ENCODE assay signal across 26 cellular contexts in genomic region chr20:53561505-53561904, GRCh38.
"Had no signal": no experiment of that assay in that cellular context is flagged by ENCODE, and none has a peak within 500 bp of the region (broad histone marks: within the 10 kb centered on the region; RNA-seq: fewer than 3 reads in every experiment).

No MANE protein-coding gene starts in this region.

- H3K9me3 Mint-ChIP-seq: memory B cell; naive thymus-derived CD4-positive, alpha-beta T cell; natural killer cell treated with Interleukin-12 subunit alpha and Interleukin-12 subunit beta and Interleukin-15 and Interleukin-18, amount 100 ng/mL, for 72 hours; stimulated activated memory B cell treated with anti-CD40 and anti-IgM and Interleukin-4, amounts not matched to agents 10 μg/mL and 1 μg/mL and 100 μg/mL, for 72 hours; stimulated activated naive CD8-positive, alpha-beta T cell treated with anti-CD3 and anti-CD28 coated beads, Interleukin-15, amount 100 ng/mL, for 72 hours; type B pancreatic cell had no signal

- H3K27me3 ChIP-seq: pancreas, sigmoid colon, tibial nerve, uterus had no signal

- H3K4me3 ChIP-seq: left ventricle myocardium inferior, lung, mucosa of descending colon, pancreas, prostate gland, sigmoid colon, tibial nerve, uterus had no signal

- H3K4me3 Mint-ChIP-seq: memory B cell; naive thymus-derived CD4-positive, alpha-beta T cell; natural killer cell treated with Interleukin-12 subunit alpha and Interleukin-12 subunit beta and Interleukin-15 and Interleukin-18, amount 100 ng/mL, for 72 hours; stimulated activated memory B cell treated with anti-CD40 and anti-IgM and Interleukin-4, amounts not matched to agents 10 μg/mL and 1 μg/mL and 100 μg/mL, for 72 hours; stimulated activated naive CD8-positive, alpha-beta T cell treated with anti-CD3 and anti-CD28 coated beads, Interleukin-15, amount 100 ng/mL, for 72 hours; type B pancreatic cell had no signal

- ATAC-seq: mucosa of descending colon; naive thymus-derived CD4-positive, alpha-beta T cell; natural killer cell treated with Interleukin-12 subunit alpha and Interleukin-12 subunit beta and Interleukin-15 and Interleukin-18, amount 100 ng/mL, for 72 hours; pancreas; right cardiac atrium; stimulated activated memory B cell treated with anti-CD40 and anti-IgM and Interleukin-4, amounts not matched to agents 10 μg/mL and 1 μg/mL and 100 μg/mL, for 72 hours; stimulated activated naive CD8-positive, alpha-beta T cell treated with anti-CD3 and anti-CD28 coated beads, Interleukin-15, amount 100 ng/mL, for 72 hours had no signal

- H3K27ac ChIP-seq: left ventricle myocardium inferior, pancreas, prostate gland, sigmoid colon, tibial nerve, uterus had no signal

- H3K27me3 Mint-ChIP-seq: memory B cell; naive thymus-derived CD4-positive, alpha-beta T cell; natural killer cell treated with Interleukin-12 subunit alpha and Interleukin-12 subunit beta and Interleukin-15 and Interleukin-18, amount 100 ng/mL, for 72 hours; stimulated activated memory B cell treated with anti-CD40 and anti-IgM and Interleukin-4, amounts not matched to agents 10 μg/mL and 1 μg/mL and 100 μg/mL, for 72 hours; stimulated activated naive CD8-positive, alpha-beta T cell treated with anti-CD3 and anti-CD28 coated beads, Interleukin-15, amount 100 ng/mL, for 72 hours; type B pancreatic cell had no signal

- H3K36me3 Mint-ChIP-seq: natural killer cell treated with Interleukin-12 subunit alpha and Interleukin-12 subunit beta and Interleukin-15 and Interleukin-18, amount 100 ng/mL, for 72 hours; type B pancreatic cell had no signal

- H3K36me3 ChIP-seq: pancreas, prostate gland, uterus had no signal

- FAIRE-seq: pancreas, small intestine had no signal

- H3K4me1 Mint-ChIP-seq: memory B cell; stimulated activated memory B cell treated with anti-CD40 and anti-IgM and Interleukin-4, amounts not matched to agents 10 μg/mL and 1 μg/mL and 100 μg/mL, for 72 hours had no signal

- DNase-seq: islet precursor cell; left ventricle myocardium inferior; midbrain; mucosa of descending colon; naive thymus-derived CD4-positive, alpha-beta T cell; pancreas; posterior cingulate gyrus; retina; right cardiac atrium; small intestine; stimulated activated CD4-positive, alpha-beta T cell treated with anti-CD3 and anti-CD28 coated beads, Interleukin-1b, Interleukin-23, amount 100 ng/mL, for 48 hours; stimulated activated CD4-positive, alpha-beta T cell treated with anti-CD3 and anti-CD28 coated beads, Interleukin-2, amount 100 ng/mL, for 48 hours; stimulated activated CD4-positive, alpha-beta T cell treated with anti-CD3 and anti-CD28 coated beads, Interleukin-4, amount 100 ng/mL, for 4 hours; stimulated activated CD8-positive, alpha-beta memory T cell treated with anti-CD3 and anti-CD28 coated beads, Interleukin-4, amount 100 ng/mL, for 48 hours; stimulated activated naive CD4-positive, alpha-beta T cell treated with Interleukin-2 at 50 U/mL for 16 hours; stimulated activated naive CD8-positive, alpha-beta T cell treated with anti-CD3 and anti-CD28 coated beads, Interleukin-15, amount 100 ng/mL, for 72 hours; substantia nigra; uterus had no signal

- H3K9me3 ChIP-seq: left ventricle myocardium inferior, mucosa of descending colon, pancreas, prostate gland, sigmoid colon, tibial nerve, uterus had no signal

- H3K4me1 ChIP-seq: left ventricle myocardium inferior, pancreas, prostate gland, sigmoid colon, tibial nerve, uterus had no signal

- H3K27ac Mint-ChIP-seq: memory B cell; natural killer cell treated with Interleukin-12 subunit alpha and Interleukin-12 subunit beta and Interleukin-15 and Interleukin-18, amount 100 ng/mL, for 72 hours; stimulated activated memory B cell treated with anti-CD40 and anti-IgM and Interleukin-4, amounts not matched to agents 10 μg/mL and 1 μg/mL and 100 μg/mL, for 72 hours; type B pancreatic cell had no signal
